In the genomic region with DNA sequence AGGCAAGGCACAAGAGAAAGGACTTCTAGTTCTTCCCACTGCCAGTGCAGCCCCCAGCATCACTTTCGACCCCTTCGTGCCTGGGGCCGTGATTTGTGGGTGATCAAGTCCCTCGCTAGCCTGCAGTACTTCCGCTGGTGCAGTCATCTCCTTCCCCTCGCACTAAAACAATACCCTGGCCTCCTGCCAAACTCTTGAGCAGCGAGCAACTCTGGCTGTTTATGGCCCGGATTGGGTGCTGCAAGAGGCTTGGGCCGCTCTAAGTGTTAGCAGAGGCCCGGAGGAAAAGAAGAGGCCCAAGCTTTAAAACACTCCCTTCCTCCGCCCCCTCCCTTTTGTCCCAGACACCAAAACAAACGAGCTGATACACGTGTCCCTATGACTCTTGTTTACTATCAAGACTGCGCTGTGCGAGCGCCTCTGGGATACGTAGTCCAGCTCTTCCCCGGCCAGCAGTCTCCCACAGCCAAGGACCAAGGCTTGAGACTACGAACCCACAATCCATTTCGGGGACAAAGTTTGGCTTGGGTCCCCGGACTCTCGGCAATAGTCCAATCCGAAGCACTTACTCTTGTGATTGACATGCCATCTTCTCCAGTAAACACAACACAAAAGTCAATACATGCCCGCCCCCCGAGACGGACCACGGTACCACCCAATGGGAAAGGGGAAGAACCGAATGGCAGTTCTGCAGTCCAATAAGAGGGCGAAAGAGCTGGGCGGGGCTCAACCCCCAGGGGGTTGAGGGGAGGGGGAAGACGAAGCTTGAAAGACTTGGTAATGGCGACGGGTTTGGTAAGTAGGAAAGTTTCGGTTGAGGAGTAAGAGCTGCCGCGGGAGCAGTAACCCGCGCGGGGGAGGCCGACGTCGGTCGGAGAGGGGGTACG, we compare ENCODE assay signal across 1 cellular context.
TF ChIP-seq lines count a peak whose summit lies in the region.

HBP1 (plus strand) TSS at position 771 of the 887 bp plus-strand sequence. CDS start 10,891 bp downstream, outside the sequence.

TF ChIP-seq in HEK293, 187 proteins besides CTCF, POLR2A, EP300 and RAD21 (continued from another document):
- TF ChIP-seq ZBTB10 (tag by site-specific recombination; IDR thresholded peaks at IDR 0.05) (no peak), ZNF169 (tag by site-specific recombination; IDR thresholded peaks at IDR 0.05) (no peak), ZNF157 (tag by site-specific recombination; IDR thresholded peaks at IDR 0.05) (no peak), ZNF610 (tag by site-specific recombination; IDR thresholded peaks at IDR 0.05; ENCODE audit: borderline replicate concordance) (no peak), ZNF707 (tag by site-specific recombination; IDR thresholded peaks at IDR 0.05) (no peak), ZNF16 (tag by site-specific recombination; IDR thresholded peaks at IDR 0.05; ENCODE audit: low read depth) (no peak), YY1 (tag by site-specific recombination; IDR thresholded peaks at IDR 0.05) (peak; percentile 83), REPIN1 (tag by site-specific recombination; IDR thresholded peaks at IDR 0.05; ENCODE audit: low read depth) (0 out of 2 replicates have a peak, but pooled peaks have one; percentile 17), ATF2 (tag by site-specific recombination; IDR thresholded peaks at IDR 0.05; ENCODE audit: low read depth) (no peak), ZBTB1 (tag by site-specific recombination; IDR thresholded peaks at IDR 0.05) (no peak), ZNF560 (tag by site-specific recombination; IDR thresholded peaks at IDR 0.05; ENCODE audit: borderline replicate concordance) (no peak), ZBTB17 (tag by site-specific recombination; IDR thresholded peaks at IDR 0.05) (peak; percentile 93), MZF1 (tag by site-specific recombination; IDR thresholded peaks at IDR 0.05; ENCODE audit: borderline replicate concordance) (peak; percentile 70), ZFP37 (tag by site-specific recombination; IDR thresholded peaks at IDR 0.05) (no peak; the same call in none of the 2 replicates), HOXD13 (CRISPR knock-in tag; IDR thresholded peaks at IDR 0.05; ENCODE audit: borderline replicate concordance) (no peak), ZFHX2 (tag by site-specific recombination; conservative IDR thresholded peaks at IDR 0.05) (0 out of 2 replicates have a peak, but pooled peaks have one; percentile 21), ZNF544 (tag by site-specific recombination; IDR thresholded peaks at IDR 0.05) (no peak), PATZ1 (tag by site-specific recombination; IDR thresholded peaks at IDR 0.05) (peak; percentile 89), ZNF248 (tag by site-specific recombination; IDR thresholded peaks at IDR 0.05) (no peak), ZNF658 (tag by site-specific recombination; IDR thresholded peaks at IDR 0.05) (no peak), ZNF292 (tag by site-specific recombination; IDR thresholded peaks at IDR 0.05; ENCODE audit: borderline replicate concordance, low read depth) (no peak), ZNF521 (tag by site-specific recombination; IDR thresholded peaks at IDR 0.05) (no peak), ZNF776 (tag by site-specific recombination; IDR thresholded peaks at IDR 0.05; ENCODE audit: borderline replicate concordance) (no peak), ZNF473 (tag by site-specific recombination; IDR thresholded peaks at IDR 0.05) (no peak), ZNF558 (tag by site-specific recombination; IDR thresholded peaks at IDR 0.05) (peak; percentile 28; the same call in 1 of the 2 replicates), MYNN (tag by site-specific recombination; IDR thresholded peaks at IDR 0.05; ENCODE audit: borderline replicate concordance) (0 out of 2 replicates have a peak, but pooled peaks have one; percentile 44), HOXA7 (CRISPR knock-in tag; IDR thresholded peaks at IDR 0.05; ENCODE audit: borderline replicate concordance) (no peak), ZNF513 (tag by site-specific recombination; IDR thresholded peaks at IDR 0.05) (no peak), ZNF792 (tag by site-specific recombination; IDR thresholded peaks at IDR 0.05) (no peak), ZNF600 (tag by site-specific recombination; IDR thresholded peaks at IDR 0.05) (peak; percentile 90), ZNF664 (tag by site-specific recombination; IDR thresholded peaks at IDR 0.05) (no peak)
- TF ChIP-seq, protein P1, sequence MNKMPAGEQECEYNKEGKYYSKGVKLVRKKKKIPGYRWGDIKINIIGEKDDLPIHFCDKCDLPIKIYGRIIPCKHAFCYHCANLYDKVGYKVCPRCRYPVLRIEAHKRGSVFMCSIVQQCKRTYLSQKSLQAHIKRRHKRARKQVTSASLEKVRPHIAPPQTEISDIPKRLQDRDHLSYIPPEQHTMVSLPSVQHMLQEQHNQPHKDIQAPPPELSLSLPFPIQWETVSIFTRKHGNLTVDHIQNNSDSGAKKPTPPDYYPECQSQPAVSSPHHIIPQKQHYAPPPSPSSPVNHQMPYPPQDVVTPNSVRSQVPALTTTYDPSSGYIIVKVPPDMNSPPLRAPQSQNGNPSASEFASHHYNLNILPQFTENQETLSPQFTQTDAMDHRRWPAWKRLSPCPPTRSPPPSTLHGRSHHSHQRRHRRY (tag by site-specific recombination; IDR thresholded peaks at IDR 0.05) = no peak
- TF ChIP-seq, protein P2, sequence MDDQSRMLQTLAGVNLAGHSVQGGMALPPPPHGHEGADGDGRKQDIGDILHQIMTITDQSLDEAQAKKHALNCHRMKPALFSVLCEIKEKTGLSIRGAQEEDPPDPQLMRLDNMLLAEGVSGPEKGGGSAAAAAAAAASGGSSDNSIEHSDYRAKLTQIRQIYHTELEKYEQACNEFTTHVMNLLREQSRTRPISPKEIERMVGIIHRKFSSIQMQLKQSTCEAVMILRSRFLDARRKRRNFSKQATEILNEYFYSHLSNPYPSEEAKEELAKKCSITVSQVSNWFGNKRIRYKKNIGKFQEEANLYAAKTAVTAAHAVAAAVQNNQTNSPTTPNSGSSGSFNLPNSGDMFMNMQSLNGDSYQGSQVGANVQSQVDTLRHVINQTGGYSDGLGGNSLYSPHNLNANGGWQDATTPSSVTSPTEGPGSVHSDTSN (CRISPR knock-in tag; IDR thresholded peaks at IDR 0.05) = peak; percentile 97
- TF ChIP-seq, protein P3, sequence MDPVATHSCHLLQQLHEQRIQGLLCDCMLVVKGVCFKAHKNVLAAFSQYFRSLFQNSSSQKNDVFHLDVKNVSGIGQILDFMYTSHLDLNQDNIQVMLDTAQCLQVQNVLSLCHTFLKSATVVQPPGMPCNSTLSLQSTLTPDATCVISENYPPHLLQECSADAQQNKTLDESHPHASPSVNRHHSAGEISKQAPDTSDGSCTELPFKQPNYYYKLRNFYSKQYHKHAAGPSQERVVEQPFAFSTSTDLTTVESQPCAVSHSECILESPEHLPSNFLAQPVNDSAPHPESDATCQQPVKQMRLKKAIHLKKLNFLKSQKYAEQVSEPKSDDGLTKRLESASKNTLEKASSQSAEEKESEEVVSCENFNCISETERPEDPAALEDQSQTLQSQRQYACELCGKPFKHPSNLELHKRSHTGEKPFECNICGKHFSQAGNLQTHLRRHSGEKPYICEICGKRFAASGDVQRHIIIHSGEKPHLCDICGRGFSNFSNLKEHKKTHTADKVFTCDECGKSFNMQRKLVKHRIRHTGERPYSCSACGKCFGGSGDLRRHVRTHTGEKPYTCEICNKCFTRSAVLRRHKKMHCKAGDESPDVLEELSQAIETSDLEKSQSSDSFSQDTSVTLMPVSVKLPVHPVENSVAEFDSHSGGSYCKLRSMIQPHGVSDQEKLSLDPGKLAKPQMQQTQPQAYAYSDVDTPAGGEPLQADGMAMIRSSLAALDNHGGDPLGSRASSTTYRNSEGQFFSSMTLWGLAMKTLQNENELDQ (tag by site-specific recombination; IDR thresholded peaks at IDR 0.05; ENCODE audit: low read depth) = no peak
- TF ChIP-seq, protein P4, sequence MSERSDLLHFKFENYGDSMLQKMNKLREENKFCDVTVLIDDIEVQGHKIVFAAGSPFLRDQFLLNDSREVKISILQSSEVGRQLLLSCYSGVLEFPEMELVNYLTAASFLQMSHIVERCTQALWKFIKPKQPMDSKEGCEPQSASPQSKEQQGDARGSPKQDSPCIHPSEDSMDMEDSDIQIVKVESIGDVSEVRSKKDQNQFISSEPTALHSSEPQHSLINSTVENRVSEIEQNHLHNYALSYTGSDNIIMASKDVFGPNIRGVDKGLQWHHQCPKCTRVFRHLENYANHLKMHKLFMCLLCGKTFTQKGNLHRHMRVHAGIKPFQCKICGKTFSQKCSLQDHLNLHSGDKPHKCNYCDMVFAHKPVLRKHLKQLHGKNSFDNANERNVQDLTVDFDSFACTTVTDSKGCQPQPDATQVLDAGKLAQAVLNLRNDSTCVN (tag by site-specific recombination; optimal IDR thresholded peaks at IDR 0.05) = peak; percentile 20
- TF ChIP-seq, protein P5, sequence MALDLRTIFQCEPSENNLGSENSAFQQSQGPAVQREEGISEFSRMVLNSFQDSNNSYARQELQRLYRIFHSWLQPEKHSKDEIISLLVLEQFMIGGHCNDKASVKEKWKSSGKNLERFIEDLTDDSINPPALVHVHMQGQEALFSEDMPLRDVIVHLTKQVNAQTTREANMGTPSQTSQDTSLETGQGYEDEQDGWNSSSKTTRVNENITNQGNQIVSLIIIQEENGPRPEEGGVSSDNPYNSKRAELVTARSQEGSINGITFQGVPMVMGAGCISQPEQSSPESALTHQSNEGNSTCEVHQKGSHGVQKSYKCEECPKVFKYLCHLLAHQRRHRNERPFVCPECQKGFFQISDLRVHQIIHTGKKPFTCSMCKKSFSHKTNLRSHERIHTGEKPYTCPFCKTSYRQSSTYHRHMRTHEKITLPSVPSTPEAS (tag by site-specific recombination; IDR thresholded peaks at IDR 0.05) = no peak; the same call in 1 of the 2 replicates
